25 cellular contexts compared by ENCODE assay signal in genomic region chr19:18122424-18122823, GRCh38. TPM values are rescaled to one million over a fixed set of nuclear protein-coding genes. Genes with fewer than 3 reads are reported as not detected.
DNase-seq lines count a peak whose midpoint lies in the region; ATAC-seq and TF ChIP-seq lines count a peak whose summit lies in the region.
"Had no signal": no experiment of that assay in that cellular context is flagged by ENCODE, and none has a peak within 500 bp of the region (broad histone marks: within the 10 kb centered on the region; RNA-seq: fewer than 3 reads in every experiment).

No MANE protein-coding gene starts in this region.

- no peak for TF ChIP-seq CTCF in brain microvascular endothelial cell (IDR thresholded peaks at IDR 0.05; ENCODE audit: low read depth, low read length, missing control alignments)

- in situ Hi-C loops in brain microvascular endothelial cell (cut with HindIII; ENCODE audit: low pct_ligation_motif_present, low sequenced_read_pairs), result no loop called here

- H3K9me3 ChIP-seq in BLaER1, result no peaks in the 10 kb centered on the region
- no peaks in the 10 kb centered on the region for H3K9me3 ChIP-seq in CD4-positive, alpha-beta memory T cell (ENCODE audit: control insufficient read depth in 1 of 2, low read length in 2 of 2)
- no peaks in the 10 kb centered on the region for H3K9me3 ChIP-seq in naive thymus-derived CD4-positive, alpha-beta T cell (ENCODE audit: control insufficient read depth in 2 of 3, low read length in 3 of 3)
- H3K9me3 ChIP-seq: esophagus muscularis mucosa, prostate gland, suprapubic skin had no signal

- H3K36me3 ChIP-seq in BLaER1 (peaks cover 73% of the 10 kb centered on the region), brain microvascular endothelial cell (replicated peaks) (no peaks in the 10 kb centered on the region)
- peaks cover 42% of the 10 kb centered on the region for H3K36me3 ChIP-seq in CD4-positive, alpha-beta memory T cell (ENCODE audit: insufficient read depth, low read length)
- peaks cover 10 to 52% (median 13%) of the 10 kb centered on the region in 3 experiments for H3K36me3 ChIP-seq in naive thymus-derived CD4-positive, alpha-beta T cell (ENCODE audit: control insufficient read depth in 2 of 3, insufficient read depth in 3 of 3, low read length in 3 of 3)
- H3K36me3 ChIP-seq: prostate gland had no signal

- peaks cover 13 to 40% of the 10 kb centered on the region in 2 donors for H3K36me3 Mint-ChIP-seq in CD4-positive, alpha-beta memory T cell
- H3K36me3 Mint-ChIP-seq in naive thymus-derived CD4-positive, alpha-beta T cell, result peaks cover 0 to 20% (median 4%) of the 10 kb centered on the region in 5 donors

- H3K4me3 Mint-ChIP-seq in CD4-positive, alpha-beta memory T cell, result no peak overlapping the region
- peak overlapping the region in 1 of 10 donors; percentile 63 for H3K4me3 Mint-ChIP-seq in naive thymus-derived CD4-positive, alpha-beta T cell
- H3K4me3 Mint-ChIP-seq: endodermal cell; stimulated activated memory B cell treated with anti-CD40 and anti-IgM and Interleukin-4, amounts not matched to agents 10 μg/mL and 1 μg/mL and 100 μg/mL, for 72 hours had no signal

- peak overlapping the region; percentile 49; the same call in 1 of the 2 replicates for H3K4me2 ChIP-seq in BLaER1

- CTCF ChIA-PET in CD4-positive, alpha-beta memory T cell (lab: Charles Lee; ENCODE audit: partially characterized antibody), result interaction anchor here (0.9 to 1.8 kb wide), 3 partner anchors 9 to 46 kb away, joined by 3 to 9 read pairs (median 4); no protein-coding TSS in a partner anchor
- CTCF ChIA-PET in naive thymus-derived CD4-positive, alpha-beta T cell (lab: Charles Lee), result interaction anchor here (1.9 kb wide), 1 partner anchor 9 kb away, joined by 5 read pairs; no protein-coding TSS in a partner anchor

- H3K9me3 Mint-ChIP-seq in CD4-positive, alpha-beta memory T cell, result no peaks in the 10 kb centered on the region
- no peaks in the 10 kb centered on the region for H3K9me3 Mint-ChIP-seq in naive thymus-derived CD4-positive, alpha-beta T cell
- H3K9me3 Mint-ChIP-seq: endodermal cell; stimulated activated memory B cell treated with anti-CD40 and anti-IgM and Interleukin-4, amounts not matched to agents 10 μg/mL and 1 μg/mL and 100 μg/mL, for 72 hours had no signal

- H3K27ac Mint-ChIP-seq in CD4-positive, alpha-beta memory T cell, result peak overlapping the region in 2 of 7 donors; percentile 70 to 78
- peak overlapping the region in 6 of 9 donors; percentile 16 to 92 (median 42) for H3K27ac Mint-ChIP-seq in naive thymus-derived CD4-positive, alpha-beta T cell
- H3K27ac Mint-ChIP-seq: endodermal cell; stimulated activated memory B cell treated with anti-CD40 and anti-IgM and Interleukin-4, amounts not matched to agents 10 μg/mL and 1 μg/mL and 100 μg/mL, for 72 hours had no signal

- H3K4me1 ChIP-seq in BLaER1, result peaks cover 37% of the 10 kb centered on the region
- H3K4me1 ChIP-seq in CD4-positive, alpha-beta memory T cell (ENCODE audit: insufficient read depth, low read length), result peaks cover 32% of the 10 kb centered on the region
- H3K4me1 ChIP-seq in naive thymus-derived CD4-positive, alpha-beta T cell (ENCODE audit: control insufficient read depth in 2 of 2, insufficient read depth in 2 of 2, low read length in 2 of 2), result peaks cover 19% of the 10 kb centered on the region in 2 donors

- H3K27me3 ChIP-seq in BLaER1 (no peaks in the 10 kb centered on the region), brain microvascular endothelial cell (replicated peaks) (no peaks in the 10 kb centered on the region)
- no peaks in the 10 kb centered on the region for H3K27me3 ChIP-seq in CD4-positive, alpha-beta memory T cell (ENCODE audit: insufficient read depth, low read length)
- no peaks in the 10 kb centered on the region for H3K27me3 ChIP-seq in naive thymus-derived CD4-positive, alpha-beta T cell (ENCODE audit: control insufficient read depth in 2 of 2, insufficient read depth in 2 of 2, low read length in 2 of 2)
- H3K27me3 ChIP-seq: esophagus muscularis mucosa, foreskin keratinocyte, suprapubic skin had no signal

- no peaks in the 10 kb centered on the region for H3K27me3 Mint-ChIP-seq in CD4-positive, alpha-beta memory T cell
- no peaks in the 10 kb centered on the region for H3K27me3 Mint-ChIP-seq in naive thymus-derived CD4-positive, alpha-beta T cell
- H3K27me3 Mint-ChIP-seq: stimulated activated memory B cell treated with anti-CD40 and anti-IgM and Interleukin-4, amounts not matched to agents 10 μg/mL and 1 μg/mL and 100 μg/mL, for 72 hours had no signal

- POLR2A ChIA-PET in CD4-positive, alpha-beta memory T cell (lab: Charles Lee; ENCODE audit: partially characterized antibody), result interaction anchor here (0.6 to 8.4 kb wide), 3 partner anchors 29 to 203 kb away, joined by 3 to 85 read pairs (median 4); partner anchors contain the start of gene PIK3R2
- POLR2A ChIA-PET in naive thymus-derived CD4-positive, alpha-beta T cell (lab: Charles Lee), result interaction anchor here (0.8 to 1.1 kb wide), 3 partner anchors 10 to 29 kb away, joined by 3 to 6 read pairs (median 3); no protein-coding TSS in a partner anchor

- no peak for DNase-seq in CD4-positive, alpha-beta memory T cell
- peak; percentile 39 for DNase-seq in UCSD-AML1 (lab: John Stamatoyannopoulos, UW; ENCODE audit: unreplicated experiment)
- DNase-seq in naive thymus-derived CD4-positive, alpha-beta T cell, result no peak
- no peak for DNase-seq in HK-2 (ENCODE audit: unreplicated experiment)
- no peak for DNase-seq in brain microvascular endothelial cell
- DNase-seq: activated CD4-positive, alpha-beta T cell treated with anti-CD3 and anti-CD28 coated beads, Interleukin-2, amount 50 U/mL, for 48 hours; activated CD4-positive, CD25-positive, alpha-beta regulatory T cell; activated effector memory CD4-positive, alpha-beta T cell treated with anti-CD3 and anti-CD28 coated beads, Interleukin-2, amount 50 U/mL, for 16 hours; activated T-cell treated with anti-CD3 and anti-CD28 coated beads for 4 hours; cortex of kidney; DMS153; endodermal cell; foreskin keratinocyte; Karpas-422; NCI-H1436; stimulated activated CD4-positive, alpha-beta T cell treated with anti-CD3 and anti-CD28 coated beads, Interleukin-4, amount 100 ng/mL, for 24 hours; T1000 had no signal

- intact Hi-C loops in CD4-positive, alpha-beta memory T cell (cut with micrococcal nuclease), result no loop called here
- intact Hi-C loops in naive thymus-derived CD4-positive, alpha-beta T cell (cut with micrococcal nuclease), result no loop called here

- no peak overlapping the region for H3K9ac ChIP-seq in BLaER1

- ATAC-seq in naive thymus-derived CD4-positive, alpha-beta T cell, result no peak
- ATAC-seq in HG02973 (IDR thresholded peaks at IDR 0.05; ENCODE audit: unreplicated experiment), result no peak
- ATAC-seq: foreskin keratinocyte; sciatic nerve; stimulated activated memory B cell treated with anti-CD40 and anti-IgM and Interleukin-4, amounts not matched to agents 10 μg/mL and 1 μg/mL and 100 μg/mL, for 72 hours had no signal

- peaks cover 58% of the 10 kb centered on the region for H4K20me1 ChIP-seq in BLaER1

- peak overlapping the region; percentile 13; the same call in 1 of the 2 replicates for H3K27ac ChIP-seq in BLaER1
- peak overlapping the region; percentile 3 for H3K27ac ChIP-seq in CD4-positive, alpha-beta memory T cell (ENCODE audit: low read depth, low read length)
- H3K27ac ChIP-seq in naive thymus-derived CD4-positive, alpha-beta T cell (ENCODE audit: low read depth, low read length), result peak overlapping the region; percentile 78
- no peak overlapping the region for H3K27ac ChIP-seq in brain microvascular endothelial cell
- H3K27ac ChIP-seq: foreskin keratinocyte, prostate gland, suprapubic skin had no signal

- H3K4me1 Mint-ChIP-seq in CD4-positive, alpha-beta memory T cell, result peaks cover 13 to 35% (median 21%) of the 10 kb centered on the region in 4 donors
- peaks cover 16 to 32% (median 23%) of the 10 kb centered on the region in 7 donors for H3K4me1 Mint-ChIP-seq in naive thymus-derived CD4-positive, alpha-beta T cell

- H3K4me3 ChIP-seq in BLaER1, result no peak overlapping the region
- no peak overlapping the region for H3K4me3 ChIP-seq in CD4-positive, alpha-beta memory T cell (ENCODE audit: low read length in 2 of 2)
- no peak overlapping the region for H3K4me3 ChIP-seq in naive thymus-derived CD4-positive, alpha-beta T cell (ENCODE audit: low read length)
- no peak overlapping the region for H3K4me3 ChIP-seq in brain microvascular endothelial cell (ENCODE audit: low read depth, low read length)
- H3K4me3 ChIP-seq: esophagus muscularis mucosa, prostate gland, suprapubic skin had no signal

RNA-seq across cellular contexts. Expression of gene MAST3, which starts 24.8 kb away (rescaled TPM):
- total RNA-seq in CD4-positive, alpha-beta memory T cell, result 10 to 100 TPM; 51.6 to 53.9 TPM
- polyA plus RNA-seq in CD4-positive, alpha-beta memory T cell, result 10 to 100 TPM in 1 of 2 donors, 1 to 10 TPM in 1; 4.3 to 16.7 TPM
- 10 to 100 TPM; 36.0 to 58.7 (median 50.6) TPM for total RNA-seq in naive thymus-derived CD4-positive, alpha-beta T cell
- 10 to 100 TPM; 10.2 to 20.3 TPM for polyA plus RNA-seq in naive thymus-derived CD4-positive, alpha-beta T cell

RNA-seq across cellular contexts. Expression of gene PIK3R2, which starts 30.5 kb away (rescaled TPM):
- 10 to 100 TPM; 18.1 to 23.0 TPM for total RNA-seq in CD4-positive, alpha-beta memory T cell
- 1 to 10 TPM; 1.5 to 6.6 TPM for polyA plus RNA-seq in CD4-positive, alpha-beta memory T cell
- total RNA-seq in naive thymus-derived CD4-positive, alpha-beta T cell, result 10 to 100 TPM; 12.3 to 24.6 (median 16.4) TPM
- 1 to 10 TPM; 2.2 to 5.1 TPM for polyA plus RNA-seq in naive thymus-derived CD4-positive, alpha-beta T cell

RNA-seq across cellular contexts. Expression of gene IL12RB1, which starts 35.7 kb away (rescaled TPM):
- 10 to 100 TPM; 39.3 to 42.1 TPM for total RNA-seq in CD4-positive, alpha-beta memory T cell
- 10 to 100 TPM; 35.0 to 55.1 TPM for polyA plus RNA-seq in CD4-positive, alpha-beta memory T cell
- total RNA-seq in naive thymus-derived CD4-positive, alpha-beta T cell, result 100 to 1,000 TPM in 1 of 5 experiments, 10 to 100 TPM in 4; 17.7 to 110 (median 25.0) TPM
- polyA plus RNA-seq in naive thymus-derived CD4-positive, alpha-beta T cell, result 10 to 100 TPM; 17.6 to 24.1 TPM
- total RNA-seq: endodermal cell, NCI-H460 had no signal

RNA-seq across cellular contexts. Expression of gene IFI30, which starts 51.2 kb away (rescaled TPM):
- total RNA-seq in CD4-positive, alpha-beta memory T cell, result 10 to 100 TPM; 48.3 to 56.9 TPM
- polyA plus RNA-seq in CD4-positive, alpha-beta memory T cell, result 10 to 100 TPM in 1 of 2 donors, 1 to 10 TPM in 1; 6.3 to 16.7 TPM
- 100 to 1,000 TPM in 2 of 5 experiments, 10 to 100 TPM in 3; 51.3 to 514 (median 59.5) TPM for total RNA-seq in naive thymus-derived CD4-positive, alpha-beta T cell
- 1 to 10 TPM; 6.7 to 7.6 TPM for polyA plus RNA-seq in naive thymus-derived CD4-positive, alpha-beta T cell
